16 cellular contexts compared by ENCODE assay signal in the genomic region with DNA sequence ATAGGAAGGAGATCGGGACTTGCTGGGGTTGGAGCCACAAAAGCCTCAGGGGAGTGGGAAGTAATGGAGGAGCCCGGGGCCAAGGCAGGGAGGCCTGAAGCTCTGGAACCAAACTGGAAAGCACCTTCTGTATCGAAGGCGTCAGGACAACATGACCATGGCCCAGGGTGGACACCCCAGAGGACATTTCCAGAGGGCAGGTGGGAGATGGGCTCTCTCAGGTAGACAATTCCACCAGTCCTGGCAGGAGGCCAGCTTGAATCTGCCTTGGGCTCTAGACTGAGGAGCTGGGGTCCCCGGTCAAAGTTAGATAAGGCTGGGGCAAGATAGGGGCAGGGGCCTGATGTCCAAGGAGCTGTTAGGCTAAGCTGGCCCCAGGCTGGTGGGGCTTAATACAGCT.
DNase-seq lines count a peak whose midpoint lies in the region; ATAC-seq and TF ChIP-seq lines count a peak whose summit lies in the region.
"Had no signal": no experiment of that assay in that cellular context is flagged by ENCODE, and none has a peak within 500 bp of the region (broad histone marks: within the 10 kb centered on the region; RNA-seq: fewer than 3 reads in every experiment).

No MANE protein-coding gene starts in this region.

- TF ChIP-seq POLR2A in vagina (IDR thresholded peaks at IDR 0.05), result no peak

- peak; percentile 29 for DNase-seq in activated T-cell treated with anti-CD3 and anti-CD28 coated beads, Interleukin-2, amount 50 U/mL, for 24 hours
- DNase-seq in activated T-cell treated with anti-CD3 and anti-CD28 coated beads for 4 hours, result no peak
- DNase-seq in memory B cell (ENCODE audit: low spot score in 2 of 2), result no peak
- DNase-seq in vagina (ENCODE audit: extremely low spot score in 2 of 2), result peak; percentile 77 to 89
- DNase-seq in lower lobe of right lung, result no peak
- DNase-seq in BE2C, result no peak
- DNase-seq: 8988T; AML-193; C1 segment of cervical spinal cord; Calu3; CD4-positive, alpha-beta T cell; DMS79 had no signal

- H3K27ac ChIP-seq in vagina, result no peak overlapping the region
- no peak overlapping the region for H3K27ac ChIP-seq in lower lobe of right lung
- H3K27ac ChIP-seq: HL-60 had no signal

- no peaks in the 10 kb centered on the region for H3K9me3 Mint-ChIP-seq in activated T-cell treated with anti-CD3 and anti-CD28 coated beads, Interleukin-2, amount 50 U/mL, for 24 hours
- H3K9me3 Mint-ChIP-seq in activated T-helper 17 cell treated with anti-CD3 and anti-CD28 coated beads, Interleukin-2, amount 50 U/mL, for 72 hours, result no peaks in the 10 kb centered on the region
- peaks cover 1% of the 10 kb centered on the region for H3K9me3 Mint-ChIP-seq in memory B cell
- H3K9me3 Mint-ChIP-seq: CD4-positive, alpha-beta T cell had no signal

- TF ChIP-seq CTCF in vagina (IDR thresholded peaks at IDR 0.05), result no peak
- TF ChIP-seq CTCF in lower lobe of right lung (IDR thresholded peaks at IDR 0.05), result no peak
- TF ChIP-seq CTCF in BE2C (IDR thresholded peaks at IDR 0.05; ENCODE audit: low read depth, low read length), result no peak

- H3K9me3 ChIP-seq in vagina (no peaks in the 10 kb centered on the region), lower lobe of right lung (no peaks in the 10 kb centered on the region), BE2C (no peaks in the 10 kb centered on the region)

- H3K4me1 Mint-ChIP-seq in activated T-cell treated with anti-CD3 and anti-CD28 coated beads, Interleukin-2, amount 50 U/mL, for 24 hours (ENCODE audit: low read depth), result peaks cover 4% of the 10 kb centered on the region
- H3K4me1 Mint-ChIP-seq in activated T-helper 17 cell treated with anti-CD3 and anti-CD28 coated beads, Interleukin-2, amount 50 U/mL, for 72 hours, result peaks cover 7% of the 10 kb centered on the region
- H3K4me1 Mint-ChIP-seq in memory B cell, result no peaks in the 10 kb centered on the region

- H3K36me3 ChIP-seq in vagina (no peaks in the 10 kb centered on the region), lower lobe of right lung (peaks cover 5% of the 10 kb centered on the region), BE2C (no peaks in the 10 kb centered on the region)

- no peaks in the 10 kb centered on the region for H3K27me3 Mint-ChIP-seq in activated T-cell treated with anti-CD3 and anti-CD28 coated beads, Interleukin-2, amount 50 U/mL, for 24 hours
- no peaks in the 10 kb centered on the region for H3K27me3 Mint-ChIP-seq in activated T-helper 17 cell treated with anti-CD3 and anti-CD28 coated beads, Interleukin-2, amount 50 U/mL, for 72 hours
- H3K27me3 Mint-ChIP-seq in memory B cell, result no peaks in the 10 kb centered on the region
- H3K27me3 Mint-ChIP-seq: CD4-positive, alpha-beta T cell had no signal

- peaks cover 95% of the 10 kb centered on the region for H3K36me3 Mint-ChIP-seq in activated T-cell treated with anti-CD3 and anti-CD28 coated beads, Interleukin-2, amount 50 U/mL, for 24 hours (ENCODE audit: low read depth)
- peaks cover 79% of the 10 kb centered on the region for H3K36me3 Mint-ChIP-seq in activated T-helper 17 cell treated with anti-CD3 and anti-CD28 coated beads, Interleukin-2, amount 50 U/mL, for 72 hours (ENCODE audit: low read depth)
- H3K36me3 Mint-ChIP-seq in memory B cell, result peaks cover 17% of the 10 kb centered on the region

- intact Hi-C loops in vagina (cut with DNase I) (no loop called here), lower lobe of right lung (cut with DNase I) (no loop called here)

- no peak for ATAC-seq in activated T-helper 17 cell treated with anti-CD3 and anti-CD28 coated beads, Interleukin-2, amount 50 U/mL, for 72 hours (replicated peaks)
- ATAC-seq in memory B cell (ENCODE audit: low read depth) (no peak), lower lobe of right lung (no peak)
- ATAC-seq: GM12878, HCT116 had no signal

- no peak overlapping the region for H3K4me3 Mint-ChIP-seq in activated T-cell treated with anti-CD3 and anti-CD28 coated beads, Interleukin-2, amount 50 U/mL, for 24 hours
- no peak overlapping the region for H3K4me3 Mint-ChIP-seq in activated T-helper 17 cell treated with anti-CD3 and anti-CD28 coated beads, Interleukin-2, amount 50 U/mL, for 72 hours
- no peak overlapping the region for H3K4me3 Mint-ChIP-seq in memory B cell
- H3K4me3 Mint-ChIP-seq: CD4-positive, alpha-beta T cell had no signal

- H3K4me1 ChIP-seq in vagina, result no peaks in the 10 kb centered on the region
- H3K4me1 ChIP-seq in lower lobe of right lung, result no peaks in the 10 kb centered on the region
- H3K4me1 ChIP-seq in BE2C, result no peaks in the 10 kb centered on the region

- peak overlapping the region; percentile 11 for H3K27ac Mint-ChIP-seq in activated T-cell treated with anti-CD3 and anti-CD28 coated beads, Interleukin-2, amount 50 U/mL, for 24 hours
- H3K27ac Mint-ChIP-seq in activated T-helper 17 cell treated with anti-CD3 and anti-CD28 coated beads, Interleukin-2, amount 50 U/mL, for 72 hours, result peak overlapping the region; percentile 21
- peak overlapping the region; percentile 31 for H3K27ac Mint-ChIP-seq in memory B cell
- H3K27ac Mint-ChIP-seq: CD4-positive, alpha-beta T cell had no signal

- H3K27me3 ChIP-seq in vagina (no peaks in the 10 kb centered on the region), lower lobe of right lung (ENCODE audit: low read depth) (no peaks in the 10 kb centered on the region), BE2C (no peaks in the 10 kb centered on the region)

- no peak overlapping the region for H3K4me3 ChIP-seq in vagina
- H3K4me3 ChIP-seq in lower lobe of right lung, result no peak overlapping the region
- no peak overlapping the region for H3K4me3 ChIP-seq in BE2C (ENCODE audit: low read depth, low read length)
- H3K4me3 ChIP-seq: GM12878 had no signal

Comparison
In these comparisons a context has a peak if more than half of its experiments do, and no peak if none do; other contexts are left out.
1. DNase-seq: peak in activated T-cell treated with anti-CD3 and anti-CD28 coated beads, Interleukin-2, amount 50 U/mL, for 24 hours (single experiment) and vagina (2 of 2); none in activated T-cell treated with anti-CD3 and anti-CD28 coated beads for 4 hours (single experiment), memory B cell (0 of 2), lower lobe of right lung (single experiment) and BE2C (single experiment).
2. Peak in every context shown above with its lines, with median percentiles within 50 percentile points of each other: H3K27ac Mint-ChIP-seq.